In the genomic region with DNA sequence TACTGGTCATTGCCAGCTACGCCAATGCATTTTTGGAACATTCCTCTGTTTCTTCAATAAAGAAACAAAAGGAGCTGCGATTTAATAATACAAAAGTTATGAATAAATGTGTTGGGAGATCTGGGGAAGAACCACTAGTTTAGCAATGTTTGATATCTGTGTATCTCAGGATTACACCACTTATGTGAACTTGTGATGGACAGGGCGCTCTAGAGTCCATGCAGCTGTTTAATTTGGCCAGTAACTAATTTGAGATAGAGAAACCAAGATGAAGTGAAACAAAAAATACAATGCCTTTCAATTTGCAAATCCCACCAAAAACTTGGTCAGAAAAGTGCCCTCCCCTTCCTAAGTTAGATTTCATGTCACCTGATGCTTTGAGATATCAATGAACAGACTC, we compare ENCODE assay signal across 39 cellular contexts. TPM values are rescaled to one million over a fixed set of nuclear protein-coding genes. Genes with fewer than 3 reads are reported as not detected.
"Had no signal": no experiment of that assay in that cellular context is flagged by ENCODE, and none has a peak within 500 bp of the region (broad histone marks: within the 10 kb centered on the region; RNA-seq: fewer than 3 reads in every experiment).

No MANE protein-coding gene starts in this region.

- H3K27ac ChIP-seq: KMS-11 had no signal

- DNase-seq: Karpas-422, Kasumi-1, MG63, MM.1S, MV-4-11, NCI-H1048, NCI-H1092, NCI-H1092 treated with DMSO at 0.1 percent for 48 hours, NCI-H1105, NCI-H1105 treated with DMSO at 0.1 percent for 48 hours, NCI-H1417, NCI-H1417 treated with DMSO at 0.1 percent for 48 hours, NCI-H1436, NCI-H1436 treated with DMSO at 0.1 percent for 48 hours, NCI-H146, NCI-H1694, NCI-H1694 treated with DMSO at 0.1 percent for 48 hours, NCI-H187, NCI-H187 treated with DMSO at 0.1 percent for 48 hours, NCI-H1930, NCI-H2029, NCI-H2029 treated with DMSO at 0.1 percent for 48 hours, NCI-H2081 treated with DMSO at 0.1 percent for 48 hours, NCI-H2107, NCI-H2171, NCI-H2171 treated with DMSO at 0.1 percent for 48 hours, NCI-H2227 treated with DMSO at 0.1 percent for 48 hours, NCI-H226, NCI-H345, NCI-H446, NCI-H446 treated with DMSO at 0.1 percent for 48 hours, NCI-H510A, NCI-H510A treated with DMSO at 0.1 percent for 48 hours, NCI-H524 had no signal

- H3K9ac ChIP-seq: KMS-11 had no signal

- H3K36me3 ChIP-seq: MG63 had no signal

- H3K9me3 ChIP-seq: MG63 had no signal

- H3K4me3 ChIP-seq: MG63 had no signal

- H3K4me2 ChIP-seq: KMS-11 had no signal

RNA-seq across cellular contexts. Expression of gene DCDC2C, which starts 6.8 kb away (rescaled TPM):
- total RNA-seq: LHCN-M2, M059J, MCF 10A, NCI-H460 had no signal

RNA-seq across cellular contexts. Expression of gene ALLC, which starts 38.5 kb away (rescaled TPM):
- total RNA-seq: LHCN-M2, M059J, MCF 10A, NCI-H460 had no signal
